8 cellular contexts compared by ENCODE assay signal in genomic region chr17:48944519-48945260, GRCh38. TPM values are rescaled to one million over a fixed set of nuclear protein-coding genes. Genes with fewer than 3 reads are reported as not detected.
DNase-seq lines count a peak whose midpoint lies in the region; ATAC-seq, FAIRE-seq and TF ChIP-seq lines count a peak whose summit lies in the region.

A gene with protein sequence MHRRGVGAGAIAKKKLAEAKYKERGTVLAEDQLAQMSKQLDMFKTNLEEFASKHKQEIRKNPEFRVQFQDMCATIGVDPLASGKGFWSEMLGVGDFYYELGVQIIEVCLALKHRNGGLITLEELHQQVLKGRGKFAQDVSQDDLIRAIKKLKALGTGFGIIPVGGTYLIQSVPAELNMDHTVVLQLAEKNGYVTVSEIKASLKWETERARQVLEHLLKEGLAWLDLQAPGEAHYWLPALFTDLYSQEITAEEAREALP (minus strand): TSS chr17:48944842. CDS start chr17:48944734, 108 bp downstream.

- no peaks in the 10 kb centered on the region for H3K4me1 ChIP-seq in colonic mucosa

- H3K27ac ChIP-seq in colonic mucosa: peak within 1 kb of the TSS; percentile 78
- peak within 1 kb of the TSS; percentile 89 for H3K27ac ChIP-seq in layer of hippocampus (ENCODE audit: low read depth, low read length)

- H3K9ac ChIP-seq in colonic mucosa (ENCODE audit: low read depth in 2 of 2, low read length in 2 of 2): peak within 1 kb of the TSS; percentile 84 to 86

- H3K9me3 ChIP-seq in colonic mucosa: no peaks in the 10 kb centered on the region

- intact Hi-C loops in colonic mucosa (cut with DNase I): no loop called here

- H3K36me3 ChIP-seq in colonic mucosa: no peaks in the 10 kb centered on the region

- DNase-seq in Ammon's horn (ENCODE audit: low spot score) (peak; percentile 84), GM19239 (ENCODE audit: insufficient read length, low spot score) (peak; percentile 98), NCI-H524 treated with DMSO at 0.1 percent for 48 hours (lab: John Stamatoyannopoulos, UW) (peak; percentile 52), colonic mucosa (peak; percentile 95)
- DNase-seq in activated CD4-positive, alpha-beta T cell treated with anti-CD3 and anti-CD28 coated beads for 48 hours: peak; percentile 97
- peak; percentile 88 to 92 (median 90) for DNase-seq in stimulated activated CD4-positive, alpha-beta T cell treated with anti-CD3 and anti-CD28 coated beads, Interleukin-1b, Interleukin-23, amount 100 ng/mL, for 24 hours (ENCODE audit: low read depth in 4 of 4, low spot score in 1 of 4)

- ATAC-seq in HG03457 (IDR thresholded peaks at IDR 0.05; ENCODE audit: unreplicated experiment): peak; percentile 60

- H3K27me3 ChIP-seq in colonic mucosa: no peaks in the 10 kb centered on the region
- no peaks in the 10 kb centered on the region for H3K27me3 ChIP-seq in layer of hippocampus (ENCODE audit: control insufficient read depth, insufficient read depth, low read length)

- H3K4me3 ChIP-seq in colonic mucosa: peak within 1 kb of the TSS; percentile 58

- FAIRE-seq in GM19239 (lab: Jason Lieb, UNC): peak; percentile 82

- TF ChIP-seq CTCF in colonic mucosa (IDR thresholded peaks at IDR 0.05): no peak

RNA-seq across cellular contexts. Expression of the gene that starts here (rescaled TPM):
- 100 to 1,000 TPM in 1 of 2 donors, 10 to 100 TPM in 1; 98.7 to 139 TPM for total RNA-seq in colonic mucosa

Comparison
In these comparisons a context has a peak if more than half of its experiments do, and no peak if none do; other contexts are left out.
1. Peak in every context shown above with its lines: DNase-seq, ATAC-seq, H3K4me3 ChIP-seq and H3K27ac ChIP-seq.